Comparison of ENCODE assay signal across 8 cellular contexts in the genomic region with DNA sequence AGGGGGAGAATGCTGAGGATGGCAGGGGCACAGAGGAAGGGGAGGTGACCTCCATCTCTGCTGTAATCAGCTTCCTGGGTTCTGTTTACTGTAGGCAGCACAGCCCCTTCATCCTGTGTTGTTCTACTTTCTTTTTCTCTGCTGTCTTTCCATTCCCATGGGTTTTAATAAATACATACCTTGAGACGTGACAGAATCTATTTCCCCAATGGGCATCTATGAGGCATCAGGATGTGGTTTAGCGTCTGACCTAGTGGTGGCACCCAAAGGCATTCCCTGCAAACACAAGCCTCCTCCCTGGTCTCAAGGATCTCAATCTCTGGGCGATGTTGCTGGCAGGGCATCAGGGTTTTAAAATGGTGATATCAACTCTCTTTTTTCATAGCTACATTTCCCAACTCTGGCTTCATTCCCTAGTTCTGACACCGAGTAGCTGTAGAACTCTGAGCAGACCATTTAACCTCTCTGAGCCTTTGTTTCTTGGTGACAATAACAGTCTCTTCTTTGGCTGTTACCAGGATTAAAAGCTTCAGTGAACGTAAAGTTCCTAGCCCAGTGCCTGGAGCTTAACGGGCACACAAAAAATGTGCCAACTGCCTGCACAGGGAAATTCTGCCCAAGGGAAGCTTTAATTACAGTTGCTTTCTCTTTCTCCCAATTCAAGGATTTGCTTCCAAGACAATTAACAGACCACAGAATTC.
DNase-seq lines count a peak whose midpoint lies in the region; ATAC-seq and TF ChIP-seq lines count a peak whose summit lies in the region.

No MANE protein-coding gene starts in this region.

- POLR2A ChIA-PET in OCI-LY7 (lab: Charles Lee): interaction anchor here (0.8 to 1.2 kb wide), 5 partner anchors 10 to 1199 kb away, joined by 3 to 4 read pairs (median 4); no protein-coding TSS in a partner anchor

- no peaks in the 10 kb centered on the region for H3K27me3 Mint-ChIP-seq in effector memory CD8-positive, alpha-beta T cell

- peak overlapping the region; percentile 82 to 94 for H3K27ac Mint-ChIP-seq in effector memory CD8-positive, alpha-beta T cell

- no peaks in the 10 kb centered on the region for H3K4me1 ChIP-seq in OCI-LY7 (ENCODE audit: insufficient read depth, low read length, poor library complexity, severe bottlenecking)
- peaks cover 7 to 15% of the 10 kb centered on the region in 2 donors for H3K4me1 ChIP-seq in gastrocnemius medialis

- DNase-seq in NOMO-1 treated with DMSO at 0.1 percent for 48 hours (lab: John Stamatoyannopoulos, UW; ENCODE audit: unreplicated experiment) (peak; percentile 7), NOMO-1 (lab: John Stamatoyannopoulos, UW; ENCODE audit: unreplicated experiment in 2 of 2) (no peak), OCI-LY7 (ENCODE audit: low spot score) (peak; percentile 14), gastrocnemius medialis (no peak), NCI-H2196 treated with DMSO at 0.1 percent for 48 hours (lab: John Stamatoyannopoulos, UW; ENCODE audit: unreplicated experiment) (no peak), posterior vena cava (ENCODE audit: low spot score) (no peak)
- peak in 1 of 3 experiments; percentile 8 for DNase-seq in effector memory CD8-positive, alpha-beta T cell

- peak; percentile 73 for ATAC-seq in effector memory CD8-positive, alpha-beta T cell (replicated peaks)
- ATAC-seq in gastrocnemius medialis (peak in 1 of 2 donors; percentile 36), GM21576 (IDR thresholded peaks at IDR 0.05; ENCODE audit: unreplicated experiment) (no peak)

- no peaks in the 10 kb centered on the region for H3K9me3 Mint-ChIP-seq in effector memory CD8-positive, alpha-beta T cell

- H3K4me3 ChIP-seq in OCI-LY7 (ENCODE audit: low read depth, low read length, poor library complexity, severe bottlenecking) (no peak overlapping the region), gastrocnemius medialis (peak overlapping the region; percentile 29 to 52 (median 39))

- CTCF ChIA-PET in OCI-LY7 (lab: Charles Lee; ENCODE audit: unreplicated experiment): no interaction called here

- in situ Hi-C loops in gastrocnemius medialis (cut with MboI; ENCODE audit: low sequenced_read_pairs in 4 of 4): loop anchor here in 1 of 4 donors (25.0 kb wide), 1 partner anchor 659 kb away; no protein-coding TSS in a partner anchor

- intact Hi-C loops in OCI-LY7 (cut with micrococcal nuclease; ENCODE audit: unreplicated experiment): no loop called here
- intact Hi-C loops in gastrocnemius medialis (cut with DNase I; ENCODE audit: low total_unique reads): no loop called here
- intact Hi-C loops in posterior vena cava (cut with DNase I): loop anchor here in 1 of 2 donors (5.0 kb wide), 1 partner anchor 34 kb away; no protein-coding TSS in a partner anchor

- peaks cover 19 to 22% of the 10 kb centered on the region in 2 donors for H3K4me1 Mint-ChIP-seq in effector memory CD8-positive, alpha-beta T cell (ENCODE audit: low read depth in 2 of 2)

- no peak for TF ChIP-seq POLR2A in gastrocnemius medialis (IDR thresholded peaks at IDR 0.05)

- H3K27me3 ChIP-seq in gastrocnemius medialis: no peaks in the 10 kb centered on the region

- no peaks in the 10 kb centered on the region for H3K36me3 ChIP-seq in OCI-LY7 (ENCODE audit: insufficient read depth, low read length)
- no peaks in the 10 kb centered on the region for H3K36me3 ChIP-seq in gastrocnemius medialis

- no peak overlapping the region for H3K27ac ChIP-seq in OCI-LY7 (ENCODE audit: low read depth, low read length, poor library complexity, severe bottlenecking)
- no peak overlapping the region for H3K27ac ChIP-seq in gastrocnemius medialis

- no peak overlapping the region for H3K4me2 ChIP-seq in OCI-LY7 (ENCODE audit: low read length)

- no peaks in the 10 kb centered on the region for H3K9me2 ChIP-seq in OCI-LY7 (ENCODE audit: insufficient read depth, low read length)

- no peaks in the 10 kb centered on the region for H3K36me3 Mint-ChIP-seq in effector memory CD8-positive, alpha-beta T cell (ENCODE audit: insufficient read depth)

- BruUV-seq in OCI-LY7 (replicated peaks; lab: Mats Ljungman, UMichigan): no TSS peak

- H3K9me3 ChIP-seq in OCI-LY7 (ENCODE audit: low read length) (no peaks in the 10 kb centered on the region), gastrocnemius medialis (no peaks in the 10 kb centered on the region)

- TF ChIP-seq CTCF in OCI-LY7 (conservative IDR thresholded peaks at IDR 0.05; ENCODE audit: low read length) (peak; percentile 27; the same call in 1 of the 2 replicates), gastrocnemius medialis (IDR thresholded peaks at IDR 0.05 in 4 of 5, conservative IDR thresholded peaks at IDR 0.05 in 1 of 5) (no peak)

- no peaks in the 10 kb centered on the region for H4K20me1 ChIP-seq in OCI-LY7 (ENCODE audit: insufficient read depth, low read length)

- no peaks in the 10 kb centered on the region for H3K79me2 ChIP-seq in OCI-LY7 (ENCODE audit: insufficient read depth, low read depth, low read length)

- H3K4me3 Mint-ChIP-seq in effector memory CD8-positive, alpha-beta T cell: peak overlapping the region; percentile 75 to 79

- H2AFZ ChIP-seq in OCI-LY7 (ENCODE audit: low read length): no peak overlapping the region

Comparison
In these comparisons a context has a peak if more than half of its experiments do, and no peak if none do; other contexts are left out.
1. DNase-seq: peak in NOMO-1 treated with DMSO at 0.1 percent for 48 hours (single experiment) and OCI-LY7 (single experiment); none in NOMO-1 (0 of 2), gastrocnemius medialis (0 of 2), NCI-H2196 treated with DMSO at 0.1 percent for 48 hours (single experiment) and posterior vena cava (single experiment).